In the genomic region with DNA sequence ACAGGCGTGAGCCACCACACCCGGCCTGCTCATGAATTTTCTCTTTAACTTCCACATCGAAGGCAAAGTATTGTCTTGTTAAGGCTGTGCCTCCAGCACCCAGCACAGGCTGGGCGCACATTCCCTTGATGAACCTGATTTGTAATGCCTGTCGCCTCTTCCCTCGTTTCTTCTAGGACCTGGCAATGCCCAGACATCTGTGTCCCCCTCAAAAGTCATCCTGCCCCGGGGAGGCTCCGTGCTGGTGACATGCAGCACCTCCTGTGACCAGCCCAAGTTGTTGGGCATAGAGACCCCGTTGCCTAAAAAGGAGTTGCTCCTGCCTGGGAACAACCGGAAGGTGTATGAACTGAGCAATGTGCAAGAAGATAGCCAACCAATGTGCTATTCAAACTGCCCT, we compare ENCODE assay signal across 23 cellular contexts. TPM values are rescaled to one million over a fixed set of nuclear protein-coding genes. Genes with fewer than 3 reads are reported as not detected.
DNase-seq lines count a peak whose midpoint lies in the region; ATAC-seq and TF ChIP-seq lines count a peak whose summit lies in the region.
"Had no signal": no experiment of that assay in that cellular context is flagged by ENCODE, and none has a peak within 500 bp of the region (broad histone marks: within the 10 kb centered on the region; RNA-seq: fewer than 3 reads in every experiment).

No MANE protein-coding gene starts in this region.

- no peak for TF ChIP-seq CTCF in body of pancreas (IDR thresholded peaks at IDR 0.05)

- H3K4me1 Mint-ChIP-seq in activated naive CD4-positive, alpha-beta T cell treated with anti-CD3 and anti-CD28 coated beads for 36 hours (ENCODE audit: low read depth) = peaks cover 44% of the 10 kb centered on the region
- peaks cover 42 to 61% of the 10 kb centered on the region in 2 donors for H3K4me1 Mint-ChIP-seq in immature natural killer cell

- H3K36me3 Mint-ChIP-seq in activated naive CD4-positive, alpha-beta T cell treated with anti-CD3 and anti-CD28 coated beads for 36 hours (ENCODE audit: low read depth) = peaks cover 17% of the 10 kb centered on the region
- peaks cover 5 to 18% of the 10 kb centered on the region in 2 donors for H3K36me3 Mint-ChIP-seq in activated naive CD4-positive, alpha-beta T cell treated with anti-CD3 and anti-CD28 coated beads, Interleukin-2, amount 50 U/mL, for 72 hours
- peaks cover 0 to 15% (median 7%) of the 10 kb centered on the region in 3 donors for H3K36me3 Mint-ChIP-seq in immature natural killer cell

- 95% methylated on average over 10 of the region's 10 CpGs for WGBS in thymus
- WGBS in body of pancreas, 2 donors = 66 to 81% methylated on average over 9 to 10 of the region's 10 CpGs

- H3K9me3 Mint-ChIP-seq in activated naive CD4-positive, alpha-beta T cell treated with anti-CD3 and anti-CD28 coated beads for 36 hours = no peaks in the 10 kb centered on the region
- no peaks in the 10 kb centered on the region for H3K9me3 Mint-ChIP-seq in activated naive CD4-positive, alpha-beta T cell treated with anti-CD3 and anti-CD28 coated beads, Interleukin-2, amount 50 U/mL, for 72 hours
- no peaks in the 10 kb centered on the region for H3K9me3 Mint-ChIP-seq in immature natural killer cell
- H3K9me3 Mint-ChIP-seq: CD4-positive, alpha-beta T cell had no signal

- peaks cover 4% of the 10 kb centered on the region for H3K27me3 ChIP-seq in thymus (ENCODE audit: control insufficient read depth, insufficient read depth)
- H3K27me3 ChIP-seq in body of pancreas = peaks cover 0 to 10% of the 10 kb centered on the region in 2 donors

- CTCF ChIA-PET in activated naive CD4-positive, alpha-beta T cell treated with anti-CD3 and anti-CD28 coated beads for 36 hours (lab: Charles Lee) = interaction anchor here (0.7 kb wide), 1 partner anchor 46 kb away, joined by 3 read pairs; no protein-coding TSS in a partner anchor

- H3K27ac ChIP-seq in thymus (ENCODE audit: low read depth) = peak overlapping the region; percentile 60
- no peak overlapping the region for H3K27ac ChIP-seq in body of pancreas
- H3K27ac ChIP-seq: prostate gland, SK-N-MC had no signal

- intact Hi-C loops in activated naive CD4-positive, alpha-beta T cell treated with anti-CD3 and anti-CD28 coated beads for 36 hours (cut with micrococcal nuclease) = no loop called here
- intact Hi-C loops in body of pancreas (cut with DNase I) = no loop called here

- no peak for TF ChIP-seq POLR2A in body of pancreas (IDR thresholded peaks at IDR 0.05)

- no peaks in the 10 kb centered on the region for H3K36me3 ChIP-seq in thymus (ENCODE audit: control insufficient read depth, insufficient read depth)
- peaks cover 0 to 3% of the 10 kb centered on the region in 2 donors for H3K36me3 ChIP-seq in body of pancreas (replicated peaks in 1 of 2; ENCODE audit: insufficient read depth in 1 of 2, low read depth in 2 of 2)
- H3K36me3 ChIP-seq: prostate gland had no signal

- peak overlapping the region; percentile 1 for H3K27ac Mint-ChIP-seq in activated naive CD4-positive, alpha-beta T cell treated with anti-CD3 and anti-CD28 coated beads for 36 hours
- peak overlapping the region in 1 of 2 donors; percentile 41 for H3K27ac Mint-ChIP-seq in activated naive CD4-positive, alpha-beta T cell treated with anti-CD3 and anti-CD28 coated beads, Interleukin-2, amount 50 U/mL, for 72 hours
- peak overlapping the region; percentile 47 to 89 (median 68) for H3K27ac Mint-ChIP-seq in immature natural killer cell

- H3K9me3 ChIP-seq in thymus (ENCODE audit: control insufficient read depth) = no peaks in the 10 kb centered on the region
- H3K9me3 ChIP-seq in body of pancreas = no peaks in the 10 kb centered on the region
- H3K9me3 ChIP-seq: prostate gland had no signal

- H3K4me3 ChIP-seq in thymus (ENCODE audit: low read length) = no peak overlapping the region
- no peak overlapping the region for H3K4me3 ChIP-seq in body of pancreas
- H3K4me3 ChIP-seq: prostate gland, SK-N-MC, smooth muscle cell had no signal

- no peak for DNase-seq in activated naive CD4-positive, alpha-beta T cell treated with anti-CD3 and anti-CD28 coated beads for 36 hours
- no peak for DNase-seq in activated naive CD4-positive, alpha-beta T cell treated with anti-CD3 and anti-CD28 coated beads, Interleukin-2, amount 50 U/mL, for 72 hours (ENCODE audit: low spot score in 2 of 2)
- DNase-seq in RPMI8226 (peak; percentile 20), immature natural killer cell (no peak), body of pancreas (no peak), SHP77 (lab: John Stamatoyannopoulos, UW) (no peak), hippocampal formation (lab: John Stamatoyannopoulos, UW) (no peak)
- DNase-seq: activated CD4-positive, alpha-beta T cell treated with anti-CD3 and anti-CD28 coated beads for 4 hours; amniotic stem cell; caudate nucleus; CD4-positive, alpha-beta T cell; DMS79; kidney glomerular epithelial cell; NCI-H1694; NCI-H82; stimulated activated CD4-positive, alpha-beta T cell treated with anti-CD3 and anti-CD28 coated beads, Interleukin-4, amount 100 ng/mL, for 4 hours had no signal

- no peak overlapping the region for H3K4me3 Mint-ChIP-seq in activated naive CD4-positive, alpha-beta T cell treated with anti-CD3 and anti-CD28 coated beads for 36 hours
- peak overlapping the region in 1 of 5 donors; percentile 9 for H3K4me3 Mint-ChIP-seq in immature natural killer cell

- no peaks in the 10 kb centered on the region for H3K27me3 Mint-ChIP-seq in activated naive CD4-positive, alpha-beta T cell treated with anti-CD3 and anti-CD28 coated beads for 36 hours (ENCODE audit: low read depth)
- H3K27me3 Mint-ChIP-seq in immature natural killer cell (ENCODE audit: low read depth in 3 of 3) = peaks cover 14 to 21% (median 16%) of the 10 kb centered on the region in 3 donors
- H3K27me3 Mint-ChIP-seq: CD4-positive, alpha-beta T cell had no signal

- no peak for ATAC-seq in activated naive CD4-positive, alpha-beta T cell treated with anti-CD3 and anti-CD28 coated beads, Interleukin-2, amount 50 U/mL, for 72 hours
- ATAC-seq in body of pancreas = no peak

- H3K4me1 ChIP-seq in thymus (ENCODE audit: control insufficient read depth, insufficient read depth, low read length) (peaks cover 23% of the 10 kb centered on the region), body of pancreas (peaks cover 21% of the 10 kb centered on the region)
- H3K4me1 ChIP-seq: prostate gland had no signal

RNA-seq across cellular contexts. Expression of gene ICAM1, which starts 3.7 kb away (rescaled TPM):
- total RNA-seq in activated naive CD4-positive, alpha-beta T cell treated with anti-CD3 and anti-CD28 coated beads for 36 hours = 10 to 100 TPM; 11.5 to 12.0 TPM
- total RNA-seq in activated naive CD4-positive, alpha-beta T cell treated with anti-CD3 and anti-CD28 coated beads, Interleukin-2, amount 50 U/mL, for 72 hours = 10 to 100 TPM; 15.7 to 33.1 TPM
- 10 to 100 TPM in 2 of 3 donors, 1 to 10 TPM in 1; 9.9 to 18.4 (median 18.0) TPM for polyA plus RNA-seq in immature natural killer cell
- 18.2 TPM for polyA plus RNA-seq in thymus
- total RNA-seq in body of pancreas = 10 to 100 TPM in 1 of 2 donors, 1 to 10 TPM in 1; 7.3 to 68.9 TPM
- polyA plus RNA-seq: neural cell had no signal

RNA-seq across cellular contexts. Expression of gene ICAM4, which starts 12.2 kb away (rescaled TPM):
- not detected for total RNA-seq in activated naive CD4-positive, alpha-beta T cell treated with anti-CD3 and anti-CD28 coated beads for 36 hours
- under 1 TPM; 0.43 to 0.66 TPM for total RNA-seq in activated naive CD4-positive, alpha-beta T cell treated with anti-CD3 and anti-CD28 coated beads, Interleukin-2, amount 50 U/mL, for 72 hours
- 1 to 10 TPM in 1 of 3 donors, under 1 TPM in 1, not detected in 1; 0.63 to 1.1 TPM for polyA plus RNA-seq in immature natural killer cell
- 3.8 TPM for polyA plus RNA-seq in thymus
- under 1 TPM in 1 of 2 donors, not detected in 1; 0.26 TPM for total RNA-seq in body of pancreas
- total RNA-seq: epithelial cell of proximal tubule, M059J had no signal
- polyA plus RNA-seq: neural cell had no signal

RNA-seq across cellular contexts. Expression of gene ICAM5, which starts 15.2 kb away (rescaled TPM):
- under 1 TPM; 0.72 to 0.81 TPM for total RNA-seq in activated naive CD4-positive, alpha-beta T cell treated with anti-CD3 and anti-CD28 coated beads for 36 hours
- total RNA-seq in activated naive CD4-positive, alpha-beta T cell treated with anti-CD3 and anti-CD28 coated beads, Interleukin-2, amount 50 U/mL, for 72 hours = 1 to 10 TPM in 1 of 2 donors, under 1 TPM in 1; 0.39 to 2.0 TPM
- not detected for polyA plus RNA-seq in immature natural killer cell
- polyA plus RNA-seq in thymus = 1.2 TPM
- under 1 TPM in 1 of 2 donors, not detected in 1; 0.33 TPM for total RNA-seq in body of pancreas
- total RNA-seq: CD4-positive, alpha-beta T cell; epithelial cell of proximal tubule had no signal

RNA-seq across cellular contexts. Expression of gene MRPL4, which starts 22.6 kb away (rescaled TPM):
- total RNA-seq in activated naive CD4-positive, alpha-beta T cell treated with anti-CD3 and anti-CD28 coated beads for 36 hours = 100 to 1,000 TPM; 115 to 116 TPM
- total RNA-seq in activated naive CD4-positive, alpha-beta T cell treated with anti-CD3 and anti-CD28 coated beads, Interleukin-2, amount 50 U/mL, for 72 hours = 100 to 1,000 TPM in 1 of 2 donors, 10 to 100 TPM in 1; 79.0 to 121 TPM
- polyA plus RNA-seq in immature natural killer cell (10 to 100 TPM; 24.3 to 42.6 (median 27.1) TPM), thymus (41.0 TPM)
- total RNA-seq in body of pancreas = 10 to 100 TPM; 17.9 to 18.1 TPM

RNA-seq across cellular contexts. Expression of gene ZGLP1, which starts 35.0 kb away (rescaled TPM):
- 1 to 10 TPM in 1 of 2 experiments, under 1 TPM in 1; 0.86 to 1.1 TPM for total RNA-seq in activated naive CD4-positive, alpha-beta T cell treated with anti-CD3 and anti-CD28 coated beads for 36 hours
- 1 to 10 TPM; 2.2 to 3.7 TPM for total RNA-seq in activated naive CD4-positive, alpha-beta T cell treated with anti-CD3 and anti-CD28 coated beads, Interleukin-2, amount 50 U/mL, for 72 hours
- 1 to 10 TPM in 1 of 3 donors, under 1 TPM in 1, not detected in 1; 0.48 to 1.9 TPM for polyA plus RNA-seq in immature natural killer cell
- polyA plus RNA-seq in thymus = 29.8 TPM
- 1 to 10 TPM; 2.3 to 4.6 TPM for total RNA-seq in body of pancreas
